1 cellular context compared by ENCODE assay signal in genomic region chr3:160398820-160399346, GRCh38.
TF ChIP-seq lines count a peak whose summit lies in the region.

Gene IFT80 (minus strand): TSS chr3:160399225. CDS start chr3:160384600, 14,625 bp downstream.

TF ChIP-seq in SK-N-SH, 30 proteins besides CTCF, POLR2A, EP300 and RAD21 (continued from another document):
- TF ChIP-seq USF1 (IDR thresholded peaks at IDR 0.05; ENCODE audit: borderline replicate concordance, low read depth) = no peak
